ENCODE assay signal across 13 cellular contexts in the genomic region with DNA sequence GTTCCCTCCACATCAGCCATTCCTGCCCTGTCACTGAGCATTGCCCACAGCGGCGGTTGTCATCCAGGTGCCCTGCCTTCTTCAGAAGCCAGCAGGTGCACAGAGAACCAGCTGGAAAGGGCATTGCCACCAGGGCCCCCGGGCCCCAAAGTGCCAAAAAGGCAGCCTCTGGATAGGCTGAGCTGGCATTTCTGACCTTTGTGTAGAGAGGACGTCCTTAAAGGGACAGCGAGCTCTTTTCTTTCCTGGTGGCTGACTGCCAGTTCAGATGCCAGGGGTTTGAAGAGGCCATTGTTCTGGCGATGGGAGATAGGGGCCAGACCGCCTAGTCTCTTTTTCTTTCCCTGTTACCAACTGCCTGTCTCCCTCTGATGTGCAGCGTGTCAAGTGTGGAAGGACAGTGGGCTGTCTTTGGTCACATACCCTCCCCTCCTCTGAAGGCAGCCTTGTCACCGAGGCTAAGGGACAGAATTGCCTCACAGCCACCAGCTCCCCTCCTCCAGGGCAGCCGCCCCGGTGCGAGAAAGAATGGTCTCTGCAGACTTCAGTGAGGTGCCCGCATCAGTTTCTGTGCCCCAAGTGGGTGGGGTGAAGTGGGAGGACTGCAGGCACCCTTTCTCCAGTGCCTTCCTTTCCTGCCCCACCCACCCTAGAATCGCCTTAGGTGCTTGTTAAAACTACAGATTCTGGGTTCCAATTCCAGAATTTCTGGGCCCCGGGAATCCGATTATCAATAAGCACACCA.
DNase-seq lines count a peak whose midpoint lies in the region; TF ChIP-seq lines count a peak whose summit lies in the region.
"Had no signal": no experiment of that assay in that cellular context is flagged by ENCODE, and none has a peak within 500 bp of the region (broad histone marks: within the 10 kb centered on the region; RNA-seq: fewer than 3 reads in every experiment).

No MANE protein-coding gene starts in this region.

- no peaks in the 10 kb centered on the region for H3K79me1 ChIP-seq in neuronal stem cell (ENCODE audit: low read depth, low read length)

- whole genome bisulfite sequencing in neuronal stem cell (ENCODE audit: extremely low coverage in 2 of 2, insufficient read length in 2 of 2, insufficient replicate concordance in 1 of 2), 2 donors = no CpG with 5 or more reads among the region's 16 CpGs
- 89% methylated on average over 16 of the region's 16 CpGs for WGBS in smooth muscle cell (ENCODE audit: low lambda C conversion rate)

- peak overlapping the region; percentile 11 for H3K14ac ChIP-seq in neuronal stem cell (ENCODE audit: low read length)

- H3K9me3 ChIP-seq in neuronal stem cell (replicated peaks in 1 of 2; ENCODE audit: control insufficient read depth in 2 of 2, insufficient read depth in 1 of 2, low read depth in 1 of 2, low read length in 2 of 2) (no peaks in the 10 kb centered on the region), smooth muscle cell (replicated peaks; ENCODE audit: low read depth) (no peaks in the 10 kb centered on the region)
- H3K9me3 ChIP-seq: left lung, prostate gland had no signal

- H3K4me1 ChIP-seq in neuronal stem cell (ENCODE audit: control insufficient read depth in 2 of 2, insufficient read depth in 1 of 2, low read depth in 1 of 2, low read length in 2 of 2) (peaks cover 0 to 6% of the 10 kb centered on the region in 2 donors), smooth muscle cell (ENCODE audit: low read depth) (peaks cover 23% of the 10 kb centered on the region)
- H3K4me1 ChIP-seq: left lung, prostate gland had no signal

- H3K4me3 ChIP-seq in neuronal stem cell (ENCODE audit: low read length in 2 of 2) = no peak overlapping the region
- H3K4me3 ChIP-seq in H7 (ENCODE audit: insufficient read depth, low read depth, low read length) = no peak overlapping the region
- H3K4me3 ChIP-seq in smooth muscle cell = no peak overlapping the region
- H3K4me3 ChIP-seq: left lung, prostate gland had no signal

- TF ChIP-seq CTCF in smooth muscle cell (IDR thresholded peaks at IDR 0.05; ENCODE audit: borderline replicate concordance, insufficient read depth, poor library complexity, severe bottlenecking) = no peak

- H3K23ac ChIP-seq in neuronal stem cell (ENCODE audit: low read depth, low read length, poor library complexity) = no peak overlapping the region

- no peaks in the 10 kb centered on the region for H3K36me3 ChIP-seq in neuronal stem cell (replicated peaks in 1 of 2; ENCODE audit: control insufficient read depth in 2 of 2, insufficient read depth in 2 of 2, low read length in 2 of 2)
- no peaks in the 10 kb centered on the region for H3K36me3 ChIP-seq in H7 (replicated peaks; ENCODE audit: control insufficient read depth, insufficient read depth, low read length)
- no peaks in the 10 kb centered on the region for H3K36me3 ChIP-seq in smooth muscle cell (ENCODE audit: low read depth)
- H3K36me3 ChIP-seq: left lung, prostate gland had no signal

- no peaks in the 10 kb centered on the region for H3K79me2 ChIP-seq in smooth muscle cell (ENCODE audit: low read depth)

- H3K18ac ChIP-seq in neuronal stem cell (ENCODE audit: low read length) = peak overlapping the region; percentile 29

- H2BK15ac ChIP-seq in neuronal stem cell (ENCODE audit: low read length) = no peak overlapping the region

- H3K4ac ChIP-seq in neuronal stem cell (ENCODE audit: low read length) = no peak overlapping the region

- H3K27me3 ChIP-seq in neuronal stem cell (ENCODE audit: control insufficient read depth in 3 of 3, insufficient read depth in 3 of 3, low read depth in 1 of 3, low read length in 3 of 3) (no peaks in the 10 kb centered on the region), H7 (ENCODE audit: control insufficient read depth, insufficient read depth, low read length) (no peaks in the 10 kb centered on the region), smooth muscle cell (ENCODE audit: low read depth) (no peaks in the 10 kb centered on the region)

- no peaks in the 10 kb centered on the region for H3F3A ChIP-seq in smooth muscle cell (ENCODE audit: low read depth)

- no peak overlapping the region for H2BK5ac ChIP-seq in neuronal stem cell (ENCODE audit: low read length)

- H3K9ac ChIP-seq in neuronal stem cell (ENCODE audit: low read depth, low read length, poor library complexity) (no peak overlapping the region), smooth muscle cell (ENCODE audit: low read depth) (no peak overlapping the region)

- H3K27ac ChIP-seq in neuronal stem cell (replicated peaks; ENCODE audit: low read length) = no peak overlapping the region
- H3K27ac ChIP-seq in smooth muscle cell (ENCODE audit: low read depth) = no peak overlapping the region
- H3K27ac ChIP-seq: left lung, prostate gland had no signal

- H2AK5ac ChIP-seq in neuronal stem cell (ENCODE audit: low read depth, low read length) = no peak overlapping the region

- no peaks in the 10 kb centered on the region for H4K20me1 ChIP-seq in smooth muscle cell (ENCODE audit: low read depth)

- H2BK12ac ChIP-seq in neuronal stem cell (ENCODE audit: low read length) = no peak overlapping the region

- H2AFZ ChIP-seq in neuronal stem cell (ENCODE audit: low read length) = no peak overlapping the region
- no peak overlapping the region for H2AFZ ChIP-seq in smooth muscle cell (ENCODE audit: low read depth)

- H2BK120ac ChIP-seq in neuronal stem cell (ENCODE audit: low read depth, low read length) = no peak overlapping the region

- DNase-seq in C1 segment of cervical spinal cord (lab: John Stamatoyannopoulos, UW) (peak in 8 of 14 donors; percentile 44 to 72 (median 60)), NCI-H1105 treated with DMSO at 0.1 percent for 48 hours (lab: John Stamatoyannopoulos, UW) (peak; percentile 76), anterior cingulate cortex (lab: John Stamatoyannopoulos, UW) (peak in 36 of 58 donors; percentile 29 to 84 (median 49)), neuronal stem cell (ENCODE audit: low spot score) (no peak), H7 (no peak), activated gamma-delta T cell treated with Interleukin-2 at 50 U/mL for 16 hours (no peak), smooth muscle cell (lab: John Stamatoyannopoulos, UW; ENCODE audit: unreplicated experiment) (no peak)
- no peak for DNase-seq in stimulated activated CD4-positive, alpha-beta T cell treated with anti-CD3 and anti-CD28 coated beads, Interleukin-4, amount 100 ng/mL, for 1 hour
- DNase-seq: erythroblast, left lung, NCI-H510A treated with DMSO at 0.1 percent for 48 hours, OCI-M1 had no signal

- H3K4me2 ChIP-seq in neuronal stem cell (ENCODE audit: insufficient read depth, low read length, poor library complexity, severe bottlenecking) (no peak overlapping the region), smooth muscle cell (no peak overlapping the region)

- no peak overlapping the region for H4K91ac ChIP-seq in neuronal stem cell (ENCODE audit: low read depth, low read length, poor library complexity)

- no peak overlapping the region for H4K8ac ChIP-seq in neuronal stem cell (ENCODE audit: low read depth, low read length)

Comparison
In these comparisons a context has a peak if more than half of its experiments do, and no peak if none do; other contexts are left out.
1. DNase-seq: peak in C1 segment of cervical spinal cord (8 of 14), NCI-H1105 treated with DMSO at 0.1 percent for 48 hours (single experiment) and anterior cingulate cortex (36 of 58); none in neuronal stem cell (single experiment), stimulated activated CD4-positive, alpha-beta T cell treated with anti-CD3 and anti-CD28 coated beads, Interleukin-4, amount 100 ng/mL, for 1 hour (single experiment), H7 (single experiment), activated gamma-delta T cell treated with Interleukin-2 at 50 U/mL for 16 hours (single experiment) and smooth muscle cell (single experiment).